Comparison of ENCODE assay signal across 11 cellular contexts in the genomic region with DNA sequence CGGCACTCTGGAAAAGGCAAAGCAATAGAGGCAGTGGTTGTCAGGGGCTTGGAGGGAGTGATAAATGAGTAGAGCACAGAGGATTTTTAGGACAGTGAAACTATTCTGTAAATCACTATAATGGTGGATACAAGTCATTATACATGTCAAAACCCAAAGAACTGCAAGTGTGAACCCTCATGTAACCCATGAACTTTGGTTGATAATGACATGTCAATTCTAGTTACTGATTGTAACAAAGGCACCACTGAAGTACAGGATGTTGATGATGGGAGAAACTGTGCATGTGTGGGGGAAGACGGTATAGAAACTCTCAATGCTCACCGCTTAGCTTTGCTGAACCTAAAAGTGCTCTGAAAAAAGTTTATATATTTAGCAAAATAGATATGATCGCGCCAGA. TPM values are rescaled to one million over a fixed set of nuclear protein-coding genes. Genes with fewer than 3 reads are reported as not detected.
A peak's percentile ranks its signal among the peaks of the same experiment; 100 is the strongest.
DNase-seq lines count a peak whose midpoint lies in the region; ATAC-seq and TF ChIP-seq lines count a peak whose summit lies in the region.
"Had no signal": no experiment of that assay in that cellular context is flagged by ENCODE, and none has a peak within 500 bp of the region (broad histone marks: within the 10 kb centered on the region; RNA-seq: fewer than 3 reads in every experiment).

No MANE protein-coding gene starts in this region.

- no peak overlapping the region for H2BK120ac ChIP-seq in mesenchymal stem cell (ENCODE audit: low read depth, low read length)

- peak overlapping the region; percentile 31 for H3K4me3 Mint-ChIP-seq in CD4-positive, alpha-beta T cell
- peak overlapping the region; percentile 23 for H3K4me3 Mint-ChIP-seq in activated T-helper 1 cell treated with anti-CD3 and anti-CD28 coated beads, Interleukin-12 subunit alpha, Interleukin-12 subunit beta, Interleukin-2, Interleukin-4 antibody, amounts not matched to agents 30 ng/mL and 10 ng/mL and 1 ng/mL, durations not matched to agents 14 hours and 24 hours and 36 hours

- peak overlapping the region; percentile 72 for H3K27ac Mint-ChIP-seq in CD4-positive, alpha-beta T cell
- peak overlapping the region; percentile 71 for H3K27ac Mint-ChIP-seq in activated T-helper 1 cell treated with anti-CD3 and anti-CD28 coated beads, Interleukin-12 subunit alpha, Interleukin-12 subunit beta, Interleukin-2, Interleukin-4 antibody, amounts not matched to agents 30 ng/mL and 10 ng/mL and 1 ng/mL, durations not matched to agents 14 hours and 24 hours and 36 hours

- intact Hi-C loops in CD4-positive, alpha-beta T cell (cut with DNase I, micrococcal nuclease): loop anchor here in 1 of 2 experiments (5.0 kb wide), 1 partner anchor 34 kb away; the partner anchor contains the start of gene BTLA
- intact Hi-C loops in activated T-helper 1 cell treated with anti-CD3 and anti-CD28 coated beads, Interleukin-12 subunit alpha, Interleukin-12 subunit beta, Interleukin-2, Interleukin-4 antibody, amounts not matched to agents 30 ng/mL and 10 ng/mL and 1 ng/mL, durations not matched to agents 14 hours and 24 hours and 36 hours (cut with micrococcal nuclease): no loop called here

- H4K8ac ChIP-seq in mesenchymal stem cell (ENCODE audit: low read length): no peak overlapping the region

- peaks cover 23% of the 10 kb centered on the region for H3K36me3 Mint-ChIP-seq in CD4-positive, alpha-beta T cell (ENCODE audit: low read depth)
- H3K36me3 Mint-ChIP-seq in activated T-helper 1 cell treated with anti-CD3 and anti-CD28 coated beads, Interleukin-12 subunit alpha, Interleukin-12 subunit beta, Interleukin-2, Interleukin-4 antibody, amounts not matched to agents 30 ng/mL and 10 ng/mL and 1 ng/mL, durations not matched to agents 14 hours and 24 hours and 36 hours (ENCODE audit: low read depth): peaks cover 44% of the 10 kb centered on the region

- no peak for TF ChIP-seq CTCF in CD4-positive, alpha-beta T cell (IDR thresholded peaks at IDR 0.05)

- no peak overlapping the region for H3K14ac ChIP-seq in mesenchymal stem cell (ENCODE audit: low read length in 2 of 2)

- ATAC-seq in CD4-positive, alpha-beta T cell (ENCODE audit: poor library complexity): peak; percentile 40
- ATAC-seq in GM18907 (IDR thresholded peaks at IDR 0.05; ENCODE audit: unreplicated experiment) (peak; percentile 57), HG02981 (IDR thresholded peaks at IDR 0.05; ENCODE audit: unreplicated experiment) (peak; percentile 39), GM18873 (IDR thresholded peaks at IDR 0.05; ENCODE audit: low FRiP score, unreplicated experiment) (no peak)
- ATAC-seq: sciatic nerve had no signal

- H3K36me3 ChIP-seq in mesenchymal stem cell (ENCODE audit: control insufficient read depth in 1 of 2, insufficient read depth in 2 of 2, low read depth in 1 of 2, low read length in 2 of 2): no peaks in the 10 kb centered on the region

- no peak overlapping the region for H3K9ac ChIP-seq in mesenchymal stem cell (ENCODE audit: low read length)

- no peak overlapping the region for H3K18ac ChIP-seq in mesenchymal stem cell (ENCODE audit: low read depth in 1 of 2, low read length in 2 of 2)

- no peak overlapping the region for H3K4ac ChIP-seq in mesenchymal stem cell (ENCODE audit: low read depth in 1 of 2, low read length in 2 of 2)

- H2AK5ac ChIP-seq in mesenchymal stem cell (ENCODE audit: low read length, severe bottlenecking): no peak overlapping the region

- no peak overlapping the region for H3K4me3 ChIP-seq in mesenchymal stem cell (ENCODE audit: insufficient read depth in 1 of 2, low read depth in 1 of 2, low read length in 2 of 2)

- no peaks in the 10 kb centered on the region for H3K9me3 ChIP-seq in CD4-positive, alpha-beta T cell (ENCODE audit: control insufficient read depth, low read length)
- no peaks in the 10 kb centered on the region for H3K9me3 ChIP-seq in mesenchymal stem cell (ENCODE audit: control insufficient read depth, low read length)

- no peak overlapping the region for H3K23ac ChIP-seq in mesenchymal stem cell (ENCODE audit: low read length in 2 of 2)

- H4K91ac ChIP-seq in mesenchymal stem cell (ENCODE audit: low read length): no peak overlapping the region

- no peak overlapping the region for H2BK12ac ChIP-seq in mesenchymal stem cell (ENCODE audit: low read length in 2 of 2)

- peaks cover 1% of the 10 kb centered on the region for H3K4me1 ChIP-seq in mesenchymal stem cell (ENCODE audit: control insufficient read depth, insufficient read depth, low read depth, low read length)

- no peak for DNase-seq in CD4-positive, alpha-beta T cell
- DNase-seq in activated T-helper 1 cell treated with anti-CD3 and anti-CD28 coated beads, Interleukin-12 subunit alpha, Interleukin-12 subunit beta, Interleukin-2, Interleukin-4 antibody, amounts not matched to agents 30 ng/mL and 10 ng/mL and 1 ng/mL, durations not matched to agents 14 hours and 24 hours and 36 hours (ENCODE audit: low spot score): no peak
- DNase-seq in SKM-1 (lab: John Stamatoyannopoulos, UW; ENCODE audit: unreplicated experiment) (no peak), DMS53 (lab: John Stamatoyannopoulos, UW) (no peak), mesenchymal stem cell (no peak)
- DNase-seq: C1 segment of cervical spinal cord had no signal

- H3K4me2 ChIP-seq in mesenchymal stem cell (ENCODE audit: low read length, poor library complexity, severe bottlenecking): no peak overlapping the region

- H2BK5ac ChIP-seq in mesenchymal stem cell (ENCODE audit: low read depth, low read length, poor library complexity, severe bottlenecking): no peak overlapping the region

- POLR2A ChIA-PET in CD4-positive, alpha-beta T cell (lab: Charles Lee): interaction anchor here (1.0 to 5.0 kb wide), 6 partner anchors 23 to 130 kb away, joined by 3 to 56 read pairs (median 10); partner anchors contain the start of genes BTLA and CD200

- no peak overlapping the region for H2AFZ ChIP-seq in mesenchymal stem cell (ENCODE audit: low read depth, low read length)

- H3K27me3 Mint-ChIP-seq in CD4-positive, alpha-beta T cell: no peaks in the 10 kb centered on the region
- peaks cover 1% of the 10 kb centered on the region for H3K27me3 Mint-ChIP-seq in activated T-helper 1 cell treated with anti-CD3 and anti-CD28 coated beads, Interleukin-12 subunit alpha, Interleukin-12 subunit beta, Interleukin-2, Interleukin-4 antibody, amounts not matched to agents 30 ng/mL and 10 ng/mL and 1 ng/mL, durations not matched to agents 14 hours and 24 hours and 36 hours (ENCODE audit: insufficient read depth)

- H3K79me1 ChIP-seq in mesenchymal stem cell (replicated peaks; ENCODE audit: low read length, poor library complexity, severe bottlenecking): no peaks in the 10 kb centered on the region

- H3K27ac ChIP-seq in CD4-positive, alpha-beta T cell (ENCODE audit: low read depth, low read length): peak overlapping the region; percentile 17
- no peak overlapping the region for H3K27ac ChIP-seq in mesenchymal stem cell (ENCODE audit: low read length, poor library complexity, severe bottlenecking)

- H2BK15ac ChIP-seq in mesenchymal stem cell (ENCODE audit: low read depth, poor library complexity, severe bottlenecking): no peak overlapping the region

- no peaks in the 10 kb centered on the region for H3K27me3 ChIP-seq in CD4-positive, alpha-beta T cell (ENCODE audit: control insufficient read depth, insufficient read depth, low read length)
- H3K27me3 ChIP-seq in mesenchymal stem cell (ENCODE audit: control insufficient read depth in 1 of 2, insufficient read depth in 1 of 2, low read length in 2 of 2): no peaks in the 10 kb centered on the region

- H3K4me1 Mint-ChIP-seq in CD4-positive, alpha-beta T cell (ENCODE audit: low read depth): peaks cover 84% of the 10 kb centered on the region
- H3K4me1 Mint-ChIP-seq in activated T-helper 1 cell treated with anti-CD3 and anti-CD28 coated beads, Interleukin-12 subunit alpha, Interleukin-12 subunit beta, Interleukin-2, Interleukin-4 antibody, amounts not matched to agents 30 ng/mL and 10 ng/mL and 1 ng/mL, durations not matched to agents 14 hours and 24 hours and 36 hours (ENCODE audit: low read depth): peaks cover 84% of the 10 kb centered on the region

- WGBS in mesenchymal stem cell: 89% methylated on average over 3 of the region's 5 CpGs

- H3K9me3 Mint-ChIP-seq in CD4-positive, alpha-beta T cell: no peaks in the 10 kb centered on the region
- H3K9me3 Mint-ChIP-seq in activated T-helper 1 cell treated with anti-CD3 and anti-CD28 coated beads, Interleukin-12 subunit alpha, Interleukin-12 subunit beta, Interleukin-2, Interleukin-4 antibody, amounts not matched to agents 30 ng/mL and 10 ng/mL and 1 ng/mL, durations not matched to agents 14 hours and 24 hours and 36 hours: peaks cover 17% of the 10 kb centered on the region

- CTCF ChIA-PET in CD4-positive, alpha-beta T cell (lab: Charles Lee): interaction anchor here (0.6 kb wide), 1 partner anchor 79 kb away, joined by 4 read pairs; no protein-coding TSS in a partner anchor

RNA-seq across cellular contexts. Expression of gene BTLA, which starts 36.0 kb away (rescaled TPM):
- total RNA-seq in CD4-positive, alpha-beta T cell: 1 to 10 TPM; 8.5 to 9.6 TPM
- total RNA-seq in activated T-helper 1 cell treated with anti-CD3 and anti-CD28 coated beads, Interleukin-12 subunit alpha, Interleukin-12 subunit beta, Interleukin-2, Interleukin-4 antibody, amounts not matched to agents 30 ng/mL and 10 ng/mL and 1 ng/mL, durations not matched to agents 14 hours and 24 hours and 36 hours: 39.4 and 40.7 TPM in 2 replicates
- polyA plus RNA-seq in mesenchymal stem cell (2013, experiment 1 of 2): not detected
- polyA plus RNA-seq in mesenchymal stem cell (2013, experiment 2 of 2): not detected
- total RNA-seq: MCF 10A had no signal
